21 cellular contexts compared by ENCODE assay signal in the genomic region with DNA sequence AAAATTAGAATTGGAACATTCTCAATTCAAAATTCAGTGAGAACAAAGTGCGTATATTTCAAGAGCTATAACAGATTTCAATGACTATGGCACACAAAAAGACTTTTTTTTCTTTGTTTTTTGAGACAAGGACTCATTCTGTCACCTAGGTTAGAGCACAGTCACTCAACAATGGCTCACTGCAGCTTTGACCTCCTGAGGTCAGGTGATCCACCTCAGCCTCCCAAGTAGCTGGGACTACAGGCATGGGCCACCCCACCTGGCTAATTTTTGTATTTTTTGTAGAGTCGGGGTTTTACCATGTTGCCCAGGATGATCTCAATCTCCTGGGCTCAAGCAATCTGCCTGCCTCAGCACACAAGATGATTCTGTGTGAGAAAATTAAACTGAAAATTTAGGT.
"Had no signal": no experiment of that assay in that cellular context is flagged by ENCODE, and none has a peak within 500 bp of the region (broad histone marks: within the 10 kb centered on the region; RNA-seq: fewer than 3 reads in every experiment).

No MANE protein-coding gene starts in this region.

- H3K27ac Mint-ChIP-seq: activated T-cell treated with anti-CD3 and anti-CD28 coated beads, Interleukin-2, amount 50 U/mL, for 72 hours; dendritic cell treated with granulocyte-macrophage colony-stimulating factor and Interleukin-4, amounts not matched to agents 40 ng/mL and 50 ng/mL, for 4 days; stimulated activated naive CD8-positive, alpha-beta T cell treated with anti-CD3 and anti-CD28 coated beads, Interleukin-15, Interleukin-2, amounts not matched to agents 100 ng/mL and 50 ng/mL, for 24 hours had no signal

- H3K4me3 ChIP-seq: left ventricle myocardium inferior, prostate gland, thyroid gland had no signal

- H3K4me3 Mint-ChIP-seq: activated T-cell treated with anti-CD3 and anti-CD28 coated beads, Interleukin-2, amount 50 U/mL, for 72 hours; brain; dendritic cell treated with granulocyte-macrophage colony-stimulating factor and Interleukin-4, amounts not matched to agents 40 ng/mL and 50 ng/mL, for 4 days; naive thymus-derived CD4-positive, alpha-beta T cell; stimulated activated naive CD8-positive, alpha-beta T cell treated with anti-CD3 and anti-CD28 coated beads, Interleukin-15, Interleukin-2, amounts not matched to agents 100 ng/mL and 50 ng/mL, for 24 hours had no signal

- H3K4me1 ChIP-seq: foreskin keratinocyte, prostate gland had no signal

- H3K27ac ChIP-seq: foreskin keratinocyte, prostate gland, WERI-Rb-1 had no signal

- H3K9me3 ChIP-seq: left ventricle myocardium inferior, prostate gland, thyroid gland had no signal

- DNase-seq: activated CD4-positive, alpha-beta T cell treated with anti-CD3 and anti-CD28 coated beads for 1 hour; activated CD4-positive, alpha-beta T cell treated with anti-CD3 and anti-CD28 coated beads, Interleukin-2, amount 50 U/mL, for 1 hour; activated gamma-delta T cell; activated naive CD4-positive, alpha-beta T cell treated with anti-CD3 and anti-CD28 coated beads, Interleukin-2, amount 50 U/mL, for 16 hours; activated T-cell treated with anti-CD3 and anti-CD28 coated beads, Interleukin-2, amount 50 U/mL, for 72 hours; aorta; effector CD4-positive, alpha-beta T cell; foreskin keratinocyte; kidney glomerular epithelial cell; left ventricle myocardium inferior; naive thymus-derived CD4-positive, alpha-beta T cell; stimulated activated CD4-positive, alpha-beta T cell treated with anti-CD3 and anti-CD28 coated beads, Interleukin-12 subunit alpha, Interleukin-12 subunit beta, amount 100 ng/mL, for 4 hours; stimulated activated CD4-positive, alpha-beta T cell treated with anti-CD3 and anti-CD28 coated beads, Interleukin-4, amount 100 ng/mL, for 4 hours; substantia nigra; T-helper 1 cell; WERI-Rb-1 had no signal

- H3K9me3 Mint-ChIP-seq: activated T-cell treated with anti-CD3 and anti-CD28 coated beads, Interleukin-2, amount 50 U/mL, for 72 hours; brain; dendritic cell treated with granulocyte-macrophage colony-stimulating factor and Interleukin-4, amounts not matched to agents 40 ng/mL and 50 ng/mL, for 4 days; naive thymus-derived CD4-positive, alpha-beta T cell; stimulated activated naive CD8-positive, alpha-beta T cell treated with anti-CD3 and anti-CD28 coated beads, Interleukin-15, Interleukin-2, amounts not matched to agents 100 ng/mL and 50 ng/mL, for 24 hours had no signal

- ATAC-seq: activated T-cell treated with anti-CD3 and anti-CD28 coated beads, Interleukin-2, amount 50 U/mL, for 72 hours; foreskin keratinocyte; naive thymus-derived CD4-positive, alpha-beta T cell had no signal

- H3K36me3 ChIP-seq: prostate gland, thyroid gland had no signal

- H3K27me3 Mint-ChIP-seq: brain; dendritic cell treated with granulocyte-macrophage colony-stimulating factor and Interleukin-4, amounts not matched to agents 40 ng/mL and 50 ng/mL, for 4 days; naive thymus-derived CD4-positive, alpha-beta T cell; stimulated activated naive CD8-positive, alpha-beta T cell treated with anti-CD3 and anti-CD28 coated beads, Interleukin-15, Interleukin-2, amounts not matched to agents 100 ng/mL and 50 ng/mL, for 24 hours had no signal

- H3K27me3 ChIP-seq: foreskin keratinocyte, thyroid gland had no signal
